ENCODE assay signal across 18 cellular contexts in genomic region chr3:13620776-13621365, GRCh38.
"Had no signal": no experiment of that assay in that cellular context is flagged by ENCODE, and none has a peak within 500 bp of the region (broad histone marks: within the 10 kb centered on the region; RNA-seq: fewer than 3 reads in every experiment).

No MANE protein-coding gene starts in this region.

- H3K27ac ChIP-seq: colonic mucosa, gastrocnemius medialis, heart left ventricle had no signal

- H3K9me3 ChIP-seq: colonic mucosa, gastrocnemius medialis, heart left ventricle, mucosa of descending colon, tibial nerve had no signal

- H3K36me3 ChIP-seq: colonic mucosa, gastrocnemius medialis had no signal

- H3K27me3 ChIP-seq: colonic mucosa, gastrocnemius medialis, heart left ventricle, tibial nerve had no signal

- ATAC-seq: gastrocnemius medialis had no signal

- DNase-seq: activated CD4-positive, alpha-beta T cell treated with anti-CD3 and anti-CD28 coated beads, Interleukin-2, amount 50 U/mL, for 4 hours; anterior cingulate cortex; caudate nucleus; colonic mucosa; gastrocnemius medialis; kidney glomerular epithelial cell; mesenchymal stem cell; mucosa of descending colon; nucleus accumbens; stimulated activated CD4-positive, alpha-beta T cell treated with anti-CD3 and anti-CD28 coated beads, Interleukin-12 subunit alpha, Interleukin-12 subunit beta, amount 100 ng/mL, for 4 hours; stimulated activated naive CD4-positive, alpha-beta T cell treated with Interleukin-2 at 50 U/mL for 16 hours had no signal

- H3K4me1 ChIP-seq: colonic mucosa, gastrocnemius medialis, heart left ventricle had no signal

- FAIRE-seq: endometrium, urothelium cell line had no signal

- H3K9me3 Mint-ChIP-seq: activated T-helper 17 cell treated with anti-CD3 and anti-CD28 coated beads, Interleukin-2, amount 50 U/mL, for 72 hours; nephron had no signal

- H3K36me3 Mint-ChIP-seq: brain had no signal

- H3K27ac Mint-ChIP-seq: nephron had no signal

- H3K4me1 Mint-ChIP-seq: activated T-helper 17 cell treated with anti-CD3 and anti-CD28 coated beads, Interleukin-2, amount 50 U/mL, for 72 hours; nephron had no signal

- H3K4me3 Mint-ChIP-seq: brain, nephron had no signal

- H3K4me3 ChIP-seq: colonic mucosa, gastrocnemius medialis, heart left ventricle, mucosa of descending colon, tibial nerve had no signal
